In genomic region chr16:46885960-46886763, GRCh38 we compare ENCODE assay signal across 1 cellular context.
TF ChIP-seq lines count a peak whose summit lies in the region.

No MANE protein-coding gene starts in this region.

TF ChIP-seq in liver, 16 proteins besides CTCF, POLR2A, EP300 and RAD21 (continued from another document):
- peak; percentile 78 for TF ChIP-seq REST (IDR thresholded peaks at IDR 0.05)
- TF ChIP-seq ATF3 (IDR thresholded peaks at IDR 0.05), result no peak
- peak in 1 of 2 donors; percentile 29 for TF ChIP-seq JUND (IDR thresholded peaks at IDR 0.05)
